In genomic region chr1:181985981-181986906, GRCh38 we compare ENCODE assay signal across 18 cellular contexts.
A peak's percentile ranks its signal among the peaks of the same experiment; 100 is the strongest.
DNase-seq lines count a peak whose midpoint lies in the region; FAIRE-seq lines count a peak whose summit lies in the region.
"Had no signal": no experiment of that assay in that cellular context is flagged by ENCODE, and none has a peak within 500 bp of the region (broad histone marks: within the 10 kb centered on the region; RNA-seq: fewer than 3 reads in every experiment).

No MANE protein-coding gene starts in this region.

- DNase-seq in NCI-H524 (lab: John Stamatoyannopoulos, UW) (peak; percentile 7 to 70), NCI-H524 treated with DMSO at 0.1 percent for 48 hours (lab: John Stamatoyannopoulos, UW) (no peak), inferior parietal cortex (ENCODE audit: extremely low spot score) (peak; percentile 40), superior temporal gyrus (ENCODE audit: extremely low spot score) (peak; percentile 38), RCC 7860 (ENCODE audit: low spot score) (no peak), T-helper 9 cell (no peak), T1000 (lab: John Stamatoyannopoulos, UW) (no peak)
- DNase-seq: 8988T, COR-L47, DMS153, EL, H9, MG63, NCI-H2029 treated with DMSO at 0.1 percent for 48 hours, NCI-H2227 treated with DMSO at 0.1 percent for 48 hours, SHP77 had no signal

- H3K27ac ChIP-seq in angular gyrus (ENCODE audit: low read depth, low read length): peak overlapping the region; percentile 75
- H3K27ac ChIP-seq: C4-2B had no signal

- no peak for FAIRE-seq in RCC 7860 (lab: Jason Lieb, UNC)

Comparison
In these comparisons a context has a peak if more than half of its experiments do, and no peak if none do; other contexts are left out.
1. DNase-seq: peak in NCI-H524 (2 of 2), inferior parietal cortex (single experiment) and superior temporal gyrus (single experiment); none in NCI-H524 treated with DMSO at 0.1 percent for 48 hours (single experiment), RCC 7860 (single experiment), T-helper 9 cell (single experiment) and T1000 (single experiment).